In genomic region chr4:56048621-56049427, GRCh38 we compare ENCODE assay signal across 8 cellular contexts.
A peak's percentile ranks its signal among the peaks of the same experiment; 100 is the strongest.
DNase-seq lines count a peak whose midpoint lies in the region; ATAC-seq and TF ChIP-seq lines count a peak whose summit lies in the region.

No MANE protein-coding gene starts in this region.

- H3K27me3 ChIP-seq in transverse colon, result peaks cover 25% of the 10 kb centered on the region

- H3K4me3 ChIP-seq in fibroblast of the aortic adventitia (ENCODE audit: low read depth, low read length) (peak overlapping the region; percentile 65), transverse colon (peak overlapping the region; percentile 42 to 86 (median 80))

- 0 to 1% methylated on average over 6 to 56 of the region's 82 CpGs for WGBS in transverse colon (ENCODE audit: low coverage in 1 of 2), 2 donors

- peaks cover 9% of the 10 kb centered on the region for H3K4me1 Mint-ChIP-seq in Calu3 (ENCODE audit: low read depth, unreplicated experiment)
- H3K4me1 Mint-ChIP-seq in natural killer cell treated with Interleukin-12 subunit alpha and Interleukin-12 subunit beta and Interleukin-15 and Interleukin-18, amount 100 ng/mL, for 72 hours (ENCODE audit: low read depth in 2 of 2), result peaks cover 7 to 9% of the 10 kb centered on the region in 2 donors

- H3K36me3 Mint-ChIP-seq in Calu3 (ENCODE audit: insufficient read depth, unreplicated experiment), result peaks cover 11% of the 10 kb centered on the region
- H3K36me3 Mint-ChIP-seq in natural killer cell treated with Interleukin-12 subunit alpha and Interleukin-12 subunit beta and Interleukin-15 and Interleukin-18, amount 100 ng/mL, for 72 hours, result no peaks in the 10 kb centered on the region

- peak overlapping the region; percentile 89 for H3K4me3 Mint-ChIP-seq in Calu3 (ENCODE audit: low read depth, unreplicated experiment)
- peak overlapping the region; percentile 15 for H3K4me3 Mint-ChIP-seq in natural killer cell treated with Interleukin-12 subunit alpha and Interleukin-12 subunit beta and Interleukin-15 and Interleukin-18, amount 100 ng/mL, for 72 hours

- H3K4me1 ChIP-seq in transverse colon, result peaks cover 0 to 24% (median 10%) of the 10 kb centered on the region in 4 donors

- H3K36me3 ChIP-seq in transverse colon, result no peaks in the 10 kb centered on the region

- in situ Hi-C loops in transverse colon (cut with MboI; ENCODE audit: low pct_ligation_motif_present in 1 of 4, low pct_unique_long_range_greater_than_20kb in 1 of 4, low sequenced_read_pairs in 3 of 4), result no loop called here

- CTCF ChIA-PET in Calu3 (lab: Charles Lee), result interaction anchor here (1.3 kb wide), 1 partner anchor 100 kb away, joined by 3 read pairs; the partner anchor contains the start of gene CEP135

- DNase-seq in Calu3 (peak; percentile 68), NCI-H748 (lab: John Stamatoyannopoulos, UW; ENCODE audit: unreplicated experiment) (peak; percentile 83), activated T-cell treated with anti-CD3 and anti-CD28 coated beads for 24 hours (ENCODE audit: low read depth) (peak; percentile 20), fibroblast of the aortic adventitia (ENCODE audit: low read depth) (peak; percentile 26), transverse colon (peak; percentile 64)
- DNase-seq in natural killer cell treated with Interleukin-12 subunit alpha and Interleukin-12 subunit beta and Interleukin-15 and Interleukin-18, amount 100 ng/mL, for 72 hours (ENCODE audit: low spot score), result no peak

- TF ChIP-seq CTCF in Calu3 (IDR thresholded peaks at IDR 0.05; ENCODE audit: unreplicated experiment), result no peak
- peak; percentile 45 for TF ChIP-seq CTCF in fibroblast of the aortic adventitia (IDR thresholded peaks at IDR 0.05; ENCODE audit: insufficient read depth, low read length)
- TF ChIP-seq CTCF in transverse colon (IDR thresholded peaks at IDR 0.05), result peak in 2 of 5 experiments; percentile 8 to 22

- H3K9me3 ChIP-seq in transverse colon, result no peaks in the 10 kb centered on the region

- BruUV-seq in Calu3 (replicated peaks; lab: Mats Ljungman, UMichigan), result no TSS peak

- H3K27me3 Mint-ChIP-seq in Calu3 (ENCODE audit: unreplicated experiment), result no peaks in the 10 kb centered on the region
- peaks cover 20 to 34% of the 10 kb centered on the region in 2 donors for H3K27me3 Mint-ChIP-seq in natural killer cell treated with Interleukin-12 subunit alpha and Interleukin-12 subunit beta and Interleukin-15 and Interleukin-18, amount 100 ng/mL, for 72 hours

- peak; percentile 96 for ATAC-seq in GM19438 (IDR thresholded peaks at IDR 0.05; ENCODE audit: low read depth, unreplicated experiment)
- ATAC-seq in HG03457 (IDR thresholded peaks at IDR 0.05; ENCODE audit: unreplicated experiment), result peak; percentile 96
- ATAC-seq in natural killer cell treated with Interleukin-12 subunit alpha and Interleukin-12 subunit beta and Interleukin-15 and Interleukin-18, amount 100 ng/mL, for 72 hours, result peak; percentile 93 to 94

- intact Hi-C loops in Calu3 (cut with micrococcal nuclease; ENCODE audit: unreplicated experiment), result loop anchor here (10.0 kb wide), 1 partner anchor 104 kb away; the partner anchor contains the start of gene CEP135
- intact Hi-C loops in transverse colon (cut with DNase I; ENCODE audit: low total_unique reads), result no loop called here

- peak overlapping the region; percentile 50 to 81 (median 70) for H3K27ac ChIP-seq in transverse colon

- no peaks in the 10 kb centered on the region for H3K9me3 Mint-ChIP-seq in Calu3 (ENCODE audit: low read depth, unreplicated experiment)
- H3K9me3 Mint-ChIP-seq in natural killer cell treated with Interleukin-12 subunit alpha and Interleukin-12 subunit beta and Interleukin-15 and Interleukin-18, amount 100 ng/mL, for 72 hours, result no peaks in the 10 kb centered on the region

- TF ChIP-seq EP300 in transverse colon (IDR thresholded peaks at IDR 0.05; ENCODE audit: low read depth), result no peak

- no peak overlapping the region for H3K27ac Mint-ChIP-seq in Calu3 (ENCODE audit: unreplicated experiment)
- H3K27ac Mint-ChIP-seq in natural killer cell treated with Interleukin-12 subunit alpha and Interleukin-12 subunit beta and Interleukin-15 and Interleukin-18, amount 100 ng/mL, for 72 hours, result no peak overlapping the region

- TF ChIP-seq POLR2A in transverse colon (IDR thresholded peaks at IDR 0.05), result no peak
